ENCODE assay signal across 7 cellular contexts in the genomic region with DNA sequence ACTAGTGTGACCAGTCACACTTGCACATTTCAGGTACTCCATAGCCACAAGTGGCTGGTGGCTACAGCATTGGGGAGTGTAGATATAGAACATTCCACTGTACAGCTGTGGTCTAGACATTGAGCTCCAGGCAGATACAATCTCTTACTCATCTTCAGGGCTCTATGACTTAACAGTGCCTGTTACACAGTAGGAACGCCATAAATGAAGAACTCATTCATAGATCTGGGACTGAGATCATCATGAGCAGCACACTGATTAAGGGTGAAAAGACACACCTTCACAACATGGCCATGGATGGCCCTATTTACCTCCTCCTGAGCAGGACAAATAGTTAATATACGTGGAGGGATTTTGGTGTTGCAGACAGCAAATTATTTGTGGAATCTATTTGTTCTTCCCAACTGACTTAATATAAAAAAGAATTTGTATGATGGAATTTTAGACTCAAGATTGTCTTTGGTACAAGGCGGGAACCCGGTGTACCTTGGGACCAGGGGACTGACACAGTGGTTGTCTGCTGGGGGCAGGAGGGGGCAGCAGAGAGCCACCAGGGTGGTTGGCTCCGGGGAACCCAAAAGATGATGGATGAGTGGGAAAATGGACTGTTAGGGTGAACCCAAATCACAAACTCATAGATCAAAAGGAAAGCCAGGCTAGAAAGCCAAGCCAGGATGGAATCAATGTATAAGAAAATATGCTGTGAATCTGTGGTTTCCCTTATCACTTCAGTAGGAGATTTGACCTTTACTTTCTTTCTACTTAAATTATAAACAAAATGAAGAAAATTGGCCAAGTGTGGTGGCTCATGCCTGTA. TPM values are rescaled to one million over a fixed set of nuclear protein-coding genes. Genes with fewer than 3 reads are reported as not detected.
DNase-seq lines count a peak whose midpoint lies in the region; ATAC-seq, FAIRE-seq and TF ChIP-seq lines count a peak whose summit lies in the region.

No MANE protein-coding gene starts in this region.

- 14 to 40% methylated on average over 5 of the region's 5 CpGs for WGBS in sigmoid colon, 2 donors

- intact Hi-C loops in sigmoid colon (cut with DNase I): loop anchor here (10.0 kb wide), 1 partner anchor 482 kb away; no protein-coding TSS in a partner anchor

- H3K9me3 Mint-ChIP-seq in activated naive CD4-positive, alpha-beta T cell treated with anti-CD3 and anti-CD28 coated beads, Interleukin-2, amount 10 ng/mL, durations not matched to agents 7 days and 5 days: no peaks in the 10 kb centered on the region

- no peaks in the 10 kb centered on the region for H3K36me3 Mint-ChIP-seq in activated naive CD4-positive, alpha-beta T cell treated with anti-CD3 and anti-CD28 coated beads, Interleukin-2, amount 10 ng/mL, durations not matched to agents 7 days and 5 days

- H3K4me1 Mint-ChIP-seq in activated naive CD4-positive, alpha-beta T cell treated with anti-CD3 and anti-CD28 coated beads, Interleukin-2, amount 10 ng/mL, durations not matched to agents 7 days and 5 days: peaks cover 9% of the 10 kb centered on the region

- peaks cover 23% of the 10 kb centered on the region for H3K27me3 Mint-ChIP-seq in activated naive CD4-positive, alpha-beta T cell treated with anti-CD3 and anti-CD28 coated beads, Interleukin-2, amount 10 ng/mL, durations not matched to agents 7 days and 5 days

- no peak for TF ChIP-seq EP300 in sigmoid colon (IDR thresholded peaks at IDR 0.05)

- no peak overlapping the region for H3K4me3 Mint-ChIP-seq in activated naive CD4-positive, alpha-beta T cell treated with anti-CD3 and anti-CD28 coated beads, Interleukin-2, amount 10 ng/mL, durations not matched to agents 7 days and 5 days

- H3K9me3 ChIP-seq in SJCRH30 (replicated peaks) (0 out of 2 replicates have a peak, but pooled peaks cover 3% of the 10 kb centered on the region), cardiac muscle cell (ENCODE audit: low read depth) (no peaks in the 10 kb centered on the region), sigmoid colon (no peaks in the 10 kb centered on the region)

- no peak for TF ChIP-seq POLR2A in sigmoid colon (IDR thresholded peaks at IDR 0.05)

- H3K4me3 ChIP-seq in GM12864 (ENCODE audit: low read depth, low read length): no peak overlapping the region
- H3K4me3 ChIP-seq in SJCRH30: no peak overlapping the region
- H3K4me3 ChIP-seq in cardiac muscle cell: no peak overlapping the region
- no peak overlapping the region for H3K4me3 ChIP-seq in sigmoid colon

- H3K27ac Mint-ChIP-seq in activated naive CD4-positive, alpha-beta T cell treated with anti-CD3 and anti-CD28 coated beads, Interleukin-2, amount 10 ng/mL, durations not matched to agents 7 days and 5 days: no peak overlapping the region

- CTCF ChIA-PET in activated naive CD4-positive, alpha-beta T cell treated with anti-CD3 and anti-CD28 coated beads, Interleukin-2, amount 10 ng/mL, durations not matched to agents 7 days and 5 days (lab: Charles Lee): interaction anchor here (0.8 to 3.0 kb wide), 9 partner anchors 17 to 516 kb away, joined by 3 to 12 read pairs (median 3); no protein-coding TSS in a partner anchor

- H3K27ac ChIP-seq in SJCRH30 (peak overlapping the region; percentile 53), cardiac muscle cell (no peak overlapping the region), sigmoid colon (no peak overlapping the region)

- ATAC-seq in HG02642 (IDR thresholded peaks at IDR 0.05; ENCODE audit: poor library complexity, unreplicated experiment): no peak

- H3K4me1 ChIP-seq in SJCRH30: peaks cover 17% of the 10 kb centered on the region
- H3K4me1 ChIP-seq in cardiac muscle cell (ENCODE audit: low read depth): no peaks in the 10 kb centered on the region
- no peaks in the 10 kb centered on the region for H3K4me1 ChIP-seq in sigmoid colon

- H3K27me3 ChIP-seq in SJCRH30 (no peaks in the 10 kb centered on the region), cardiac muscle cell (no peaks in the 10 kb centered on the region), sigmoid colon (no peaks in the 10 kb centered on the region)

- TF ChIP-seq CTCF in GM12864 (IDR thresholded peaks at IDR 0.05; ENCODE audit: low read depth, low read length, missing control alignments) (peak; percentile 89), cardiac muscle cell (IDR thresholded peaks at IDR 0.05; ENCODE audit: low read depth, low read length) (peak; percentile 94), sigmoid colon (IDR thresholded peaks at IDR 0.05) (peak; percentile 35 to 70 (median 68))

- no peaks in the 10 kb centered on the region for H3K36me3 ChIP-seq in SJCRH30
- H3K36me3 ChIP-seq in cardiac muscle cell: no peaks in the 10 kb centered on the region
- H3K36me3 ChIP-seq in sigmoid colon: no peaks in the 10 kb centered on the region

- DNase-seq in GM12864 (ENCODE audit: low read depth) (no peak), HTR-8/SVneo (ENCODE audit: insufficient read length, low spot score) (peak; percentile 50), SJCRH30 (peak; percentile 70 to 84), cardiac muscle cell (ENCODE audit: low read depth in 1 of 2, low spot score in 1 of 2) (peak; percentile 67 to 71), sigmoid colon (no peak)
- peak; percentile 68 for DNase-seq in activated naive CD4-positive, alpha-beta T cell treated with anti-CD3 and anti-CD28 coated beads, Interleukin-2, amount 10 ng/mL, durations not matched to agents 7 days and 5 days

- FAIRE-seq in HTR-8/SVneo (lab: Jason Lieb, UNC): no peak

RNA-seq across cellular contexts. Expression of a gene that starts 24.3 kb away (rescaled TPM):
- 1.9 and 2.0 TPM in 2 replicates for total RNA-seq in SJCRH30 (2014; rRNA removed; shearing (Covaris generic))
- total RNA-seq in cardiac muscle cell: 0.71 and 1.9 TPM in 2 replicates
- polyA plus RNA-seq in cardiac muscle cell: 0.39 TPM in 1 of 2 replicates, not detected in the other
- not detected for total RNA-seq in sigmoid colon
- polyA plus RNA-seq in sigmoid colon: 1 to 10 TPM in 2 of 3 donors, under 1 TPM in 1; 0.92 to 3.0 (median 1.6) TPM

RNA-seq across cellular contexts. Expression of a gene that starts 34.7 kb away (rescaled TPM):
- total RNA-seq in SJCRH30 (2014; rRNA removed; shearing (Covaris generic)): not detected in 2 replicates
- total RNA-seq in cardiac muscle cell (not detected in 2 replicates), sigmoid colon (not detected)
- polyA plus RNA-seq in cardiac muscle cell (not detected in 2 replicates), sigmoid colon (not detected)

RNA-seq across cellular contexts. Expression of a gene that starts 37.2 kb away (rescaled TPM):
- 32.7 and 33.9 TPM in 2 replicates for total RNA-seq in SJCRH30 (2014; rRNA removed; shearing (Covaris generic))
- total RNA-seq in cardiac muscle cell: 8.5 and 14.2 TPM in 2 replicates
- 14.0 and 18.2 TPM in 2 replicates for polyA plus RNA-seq in cardiac muscle cell
- total RNA-seq in sigmoid colon: 1 to 10 TPM; 6.5 to 9.6 (median 8.9) TPM
- 1 to 10 TPM; 3.0 to 9.9 (median 3.7) TPM for polyA plus RNA-seq in sigmoid colon

RNA-seq across cellular contexts. Expression of a gene that starts 50.6 kb away (rescaled TPM):
- total RNA-seq in SJCRH30 (2014; rRNA removed; shearing (Covaris generic)): 3.2 and 4.8 TPM in 2 replicates
- total RNA-seq in cardiac muscle cell (0.07 TPM in 1 of 2 replicates, not detected in the other), sigmoid colon (not detected)
- polyA plus RNA-seq in cardiac muscle cell (0.24 and 0.39 TPM in 2 replicates), sigmoid colon (under 1 TPM in 1 of 3 donors, not detected in 2; 0.06 TPM)

Comparison
In these comparisons a context has a peak if more than half of its experiments do, and no peak if none do; other contexts are left out.
1. DNase-seq: peak in HTR-8/SVneo (single experiment), SJCRH30 (2 of 2), activated naive CD4-positive, alpha-beta T cell treated with anti-CD3 and anti-CD28 coated beads, Interleukin-2, amount 10 ng/mL, durations not matched to agents 7 days and 5 days (single experiment) and cardiac muscle cell (2 of 2); none in GM12864 (single experiment) and sigmoid colon (single experiment).
2. Peak in every context shown above with its lines, with median percentiles within 50 percentile points of each other: CTCF ChIP-seq.